ENCODE assay signal across 12 cellular contexts in the genomic region with DNA sequence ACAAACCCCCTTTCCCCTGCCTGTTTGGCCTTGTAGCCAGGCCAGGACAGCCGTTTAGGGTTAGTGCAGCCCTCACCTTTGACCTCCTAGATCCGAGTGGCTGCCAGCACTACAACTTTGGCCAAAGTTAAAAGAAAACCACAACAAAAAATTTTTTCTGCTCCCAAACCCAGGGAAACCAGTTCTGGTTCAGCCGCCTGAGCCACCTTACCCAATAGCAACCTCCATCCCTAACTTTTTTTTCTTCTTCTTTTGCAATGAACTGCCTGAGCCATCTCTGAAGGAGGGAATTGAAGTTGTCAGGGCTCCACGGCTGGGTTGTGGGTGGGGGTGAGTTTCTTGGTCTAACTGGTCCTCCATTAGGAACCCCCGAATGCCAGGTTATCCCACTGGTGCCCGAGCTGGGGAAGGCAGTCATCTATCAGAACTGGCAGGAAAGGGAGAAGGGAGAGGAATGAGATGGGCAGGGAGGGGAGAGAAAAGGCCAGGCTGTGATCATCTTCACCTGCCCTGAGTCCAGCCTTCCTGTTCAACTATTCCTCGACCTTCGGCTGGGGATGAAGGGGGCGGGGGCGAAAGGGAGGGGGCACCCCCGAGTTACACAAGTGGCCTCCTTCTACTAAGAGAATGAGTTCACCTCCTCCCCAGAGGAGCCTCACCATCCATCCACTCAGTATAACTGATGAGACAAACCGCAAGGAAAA. TPM values are rescaled to one million over a fixed set of nuclear protein-coding genes. Genes with fewer than 3 reads are reported as not detected.
DNase-seq lines count a peak whose midpoint lies in the region; ATAC-seq and TF ChIP-seq lines count a peak whose summit lies in the region.
"Had no signal": no experiment of that assay in that cellular context is flagged by ENCODE, and none has a peak within 500 bp of the region (broad histone marks: within the 10 kb centered on the region; RNA-seq: fewer than 3 reads in every experiment).

No MANE protein-coding gene starts in this region.

- H3K4me3 ChIP-seq in right atrium auricular region = peak overlapping the region; percentile 5 to 70
- peak overlapping the region; percentile 42 to 50 for H3K4me3 ChIP-seq in prostate gland

- H3K4me1 ChIP-seq in right atrium auricular region (peaks cover 0 to 36% of the 10 kb centered on the region in 2 donors), prostate gland (replicated peaks) (no peaks in the 10 kb centered on the region)

- H3K27me3 ChIP-seq in right atrium auricular region = no peaks in the 10 kb centered on the region
- no peaks in the 10 kb centered on the region for H3K27me3 ChIP-seq in prostate gland (replicated peaks; ENCODE audit: insufficient read depth)

- H3K27ac Mint-ChIP-seq in brain = peak overlapping the region in 4 of 5 experiments; percentile 66 to 99 (median 98)

- H3K4me1 Mint-ChIP-seq in brain = peaks cover 69% of the 10 kb centered on the region

- intact Hi-C loops in prostate gland (cut with DNase I) = loop anchor here (5.0 to 10.0 kb wide), 4 partner anchors 62 to 1160 kb away; no protein-coding TSS in a partner anchor

- no peak for TF ChIP-seq CTCF in brain (conservative IDR thresholded peaks at IDR 0.05)
- no peak for TF ChIP-seq CTCF in right atrium auricular region (IDR thresholded peaks at IDR 0.05)
- TF ChIP-seq CTCF in prostate gland (IDR thresholded peaks at IDR 0.05) = no peak

- no peaks in the 10 kb centered on the region for H3K9me3 ChIP-seq in right atrium auricular region
- H3K9me3 ChIP-seq in prostate gland = no peaks in the 10 kb centered on the region

- TF ChIP-seq POLR2A in prostate gland (IDR thresholded peaks at IDR 0.05) = no peak

- no peaks in the 10 kb centered on the region for H3K36me3 Mint-ChIP-seq in brain

- no peaks in the 10 kb centered on the region for H3K36me3 ChIP-seq in right atrium auricular region
- H3K36me3 ChIP-seq in prostate gland = no peaks in the 10 kb centered on the region

- DNase-seq in ELF-1 (ENCODE audit: low read depth, low spot score) (peak; percentile 53), right atrium auricular region (ENCODE audit: low spot score) (no peak), prostate gland (ENCODE audit: low spot score) (no peak)
- DNase-seq in activated naive CD4-positive, alpha-beta T cell treated with Interleukin-2 at 50 U/mL for 16 hours = no peak
- DNase-seq: activated CD8-positive, alpha-beta memory T cell treated with anti-CD3 and anti-CD28 coated beads, Interleukin-2, amount 50 U/mL, for 48 hours; NCI-H2029 treated with DMSO at 0.1 percent for 48 hours had no signal

- H3K27me3 Mint-ChIP-seq in brain = peaks cover 96% of the 10 kb centered on the region

- H3K27ac ChIP-seq in right atrium auricular region (peak overlapping the region; percentile 94 to 95), prostate gland (peak overlapping the region; percentile 83 to 92)
- H3K27ac ChIP-seq: SK-N-MC had no signal

- 46% methylated on average over 12 of the region's 12 CpGs for WGBS in prostate gland

- ATAC-seq in HG03520 (IDR thresholded peaks at IDR 0.05; ENCODE audit: unreplicated experiment) = no peak
- no peak for ATAC-seq in GM18858 (IDR thresholded peaks at IDR 0.05; ENCODE audit: unreplicated experiment)
- no peak for ATAC-seq in HG03460 (IDR thresholded peaks at IDR 0.05; ENCODE audit: unreplicated experiment)

- peak overlapping the region; percentile 92 to 96 (median 94) for H3K4me3 Mint-ChIP-seq in brain

- H3K9me3 Mint-ChIP-seq in brain = no peaks in the 10 kb centered on the region

RNA-seq across cellular contexts. Expression of a gene that starts 6.2 kb away (rescaled TPM):
- polyA plus RNA-seq in brain (ENCODE audit: insufficient read depth, low read depth, low replicate concordance) = 60.4 TPM
- total RNA-seq in right atrium auricular region (10 to 100 TPM; 25.0 to 26.7 TPM), prostate gland (10 to 100 TPM; 48.7 to 58.1 TPM)
- total RNA-seq: mononuclear cell had no signal
